In the genomic region with DNA sequence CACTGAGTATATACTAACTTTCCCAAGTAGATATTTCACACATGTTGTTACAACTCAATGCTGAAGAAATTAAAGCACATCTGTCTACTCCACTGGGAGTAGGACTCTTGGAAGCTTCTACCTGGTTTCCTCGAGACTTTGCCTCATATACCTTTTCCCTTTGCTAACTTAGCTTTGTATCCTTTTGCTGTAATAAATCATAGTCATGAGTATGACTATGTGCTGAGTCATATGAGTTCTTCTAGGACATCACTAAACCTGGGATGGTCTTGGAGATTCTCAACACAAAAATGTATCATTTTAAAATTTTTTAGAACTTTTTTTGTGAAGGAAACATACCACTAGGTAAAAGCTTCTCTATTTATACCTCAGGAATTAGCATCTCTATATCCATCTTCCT, we compare ENCODE assay signal across 22 cellular contexts. TPM values are rescaled to one million over a fixed set of nuclear protein-coding genes. Genes with fewer than 3 reads are reported as not detected.
DNase-seq lines count a peak whose midpoint lies in the region; TF ChIP-seq lines count a peak whose summit lies in the region.
"Had no signal": no experiment of that assay in that cellular context is flagged by ENCODE, and none has a peak within 500 bp of the region (broad histone marks: within the 10 kb centered on the region; RNA-seq: fewer than 3 reads in every experiment).

No MANE protein-coding gene starts in this region.

- H3K9ac ChIP-seq in skeletal muscle satellite cell (ENCODE audit: low read depth, low read length), result no peak overlapping the region
- H3K9ac ChIP-seq: neural progenitor cell had no signal

- H3K4me1 Mint-ChIP-seq in HFFc6 (ENCODE audit: low read depth), result peaks cover 21% of the 10 kb centered on the region
- H3K4me1 Mint-ChIP-seq: activated CD4-positive, alpha-beta T cell treated with anti-CD3 and anti-CD28 coated beads, Interleukin-2, amount 10 ng/mL, durations not matched to agents 24 days and 14 days; activated naive CD8-positive, alpha-beta T cell treated with anti-CD3 and anti-CD28 coated beads for 36 hours; activated T-helper 17 cell treated with anti-CD3 and anti-CD28 coated beads, Interleukin-2, amount 50 U/mL, for 72 hours; neural progenitor cell; stimulated activated naive CD8-positive, alpha-beta T cell treated with anti-CD3 and anti-CD28 coated beads, Interleukin-15, amount 100 ng/mL, for 72 hours had no signal

- H3K4me1 ChIP-seq in skeletal muscle satellite cell (ENCODE audit: control insufficient read depth, insufficient read depth, low read length), result peaks cover 19% of the 10 kb centered on the region
- no peaks in the 10 kb centered on the region for H3K4me1 ChIP-seq in spleen
- H3K4me1 ChIP-seq: body of pancreas, colonic mucosa, neural progenitor cell, psoas muscle, tibial nerve had no signal

- TF ChIP-seq POLR2A in spleen (IDR thresholded peaks at IDR 0.05), result no peak

- no peak overlapping the region for H3K4me3 ChIP-seq in skeletal muscle satellite cell (ENCODE audit: low read length)
- H3K4me3 ChIP-seq in spleen, result no peak overlapping the region
- H3K4me3 ChIP-seq: body of pancreas, colonic mucosa, neural progenitor cell, psoas muscle, smooth muscle cell, tibial nerve had no signal

- no peaks in the 10 kb centered on the region for H3K9me3 ChIP-seq in skeletal muscle satellite cell (replicated peaks; ENCODE audit: low read length)
- H3K9me3 ChIP-seq in spleen, result no peaks in the 10 kb centered on the region
- H3K9me3 ChIP-seq: body of pancreas, colonic mucosa, psoas muscle, tibial nerve had no signal

- no peaks in the 10 kb centered on the region for H3K27me3 Mint-ChIP-seq in HFFc6 (ENCODE audit: insufficient read depth)
- H3K27me3 Mint-ChIP-seq: activated CD4-positive, alpha-beta T cell treated with anti-CD3 and anti-CD28 coated beads, Interleukin-2, amount 10 ng/mL, durations not matched to agents 24 days and 14 days; activated naive CD8-positive, alpha-beta T cell treated with anti-CD3 and anti-CD28 coated beads for 36 hours; activated T-helper 17 cell treated with anti-CD3 and anti-CD28 coated beads, Interleukin-2, amount 50 U/mL, for 72 hours; stimulated activated naive CD8-positive, alpha-beta T cell treated with anti-CD3 and anti-CD28 coated beads, Interleukin-15, amount 100 ng/mL, for 72 hours had no signal

- H3K4me2 ChIP-seq in skeletal muscle satellite cell (ENCODE audit: low read length), result peak overlapping the region; percentile 22
- H3K4me2 ChIP-seq: neural progenitor cell, smooth muscle cell had no signal

- 89 to 97% (median 95%) methylated on average over 1 of the region's 1 CpG for WGBS in spleen, 5 donors

- intact Hi-C loops in spleen (cut with DNase I; ENCODE audit: low total_unique reads), result no loop called here

- DNase-seq in HFFc6 (peak; percentile 44), RPMI7951 (ENCODE audit: low read depth) (peak; percentile 8), epithelial cell of prostate (ENCODE audit: low read depth, low spot score) (peak; percentile 14), SKM-1 (lab: John Stamatoyannopoulos, UW; ENCODE audit: unreplicated experiment) (no peak), spleen (no peak), NCI-H345 (lab: John Stamatoyannopoulos, UW) (no peak)
- DNase-seq: activated CD4-positive, alpha-beta T cell treated with anti-CD3 and anti-CD28 coated beads, Interleukin-2, amount 10 ng/mL, durations not matched to agents 24 days and 14 days; activated naive CD8-positive, alpha-beta T cell treated with anti-CD3 and anti-CD28 coated beads for 36 hours; body of pancreas; colonic mucosa; DND-41; MV-4-11; NCI-H1694 treated with DMSO at 0.1 percent for 48 hours; NCI-H446 treated with DMSO at 0.1 percent for 48 hours; psoas muscle; stimulated activated CD4-positive, alpha-beta T cell treated with anti-CD3 and anti-CD28 coated beads, Interleukin-4, amount 100 ng/mL, for 4 hours; stimulated activated naive CD8-positive, alpha-beta T cell treated with anti-CD3 and anti-CD28 coated beads, Interleukin-15, amount 100 ng/mL, for 72 hours had no signal

- H3K36me3 Mint-ChIP-seq in HFFc6 (ENCODE audit: low read depth), result peaks cover 15% of the 10 kb centered on the region
- H3K36me3 Mint-ChIP-seq: neural progenitor cell had no signal

- H3K27ac ChIP-seq in epithelial cell of prostate (peak overlapping the region; percentile 62), spleen (no peak overlapping the region)
- H3K27ac ChIP-seq: body of pancreas, colonic mucosa, neural progenitor cell, psoas muscle, tibial nerve had no signal

- no peaks in the 10 kb centered on the region for H3K9me3 Mint-ChIP-seq in HFFc6
- H3K9me3 Mint-ChIP-seq: activated CD4-positive, alpha-beta T cell treated with anti-CD3 and anti-CD28 coated beads, Interleukin-2, amount 10 ng/mL, durations not matched to agents 24 days and 14 days; activated naive CD8-positive, alpha-beta T cell treated with anti-CD3 and anti-CD28 coated beads for 36 hours; activated T-helper 17 cell treated with anti-CD3 and anti-CD28 coated beads, Interleukin-2, amount 50 U/mL, for 72 hours; neural progenitor cell; stimulated activated naive CD8-positive, alpha-beta T cell treated with anti-CD3 and anti-CD28 coated beads, Interleukin-15, amount 100 ng/mL, for 72 hours had no signal

- H3K27me3 ChIP-seq in skeletal muscle satellite cell (ENCODE audit: control insufficient read depth, insufficient read depth, low read length), result no peaks in the 10 kb centered on the region
- no peaks in the 10 kb centered on the region for H3K27me3 ChIP-seq in spleen (replicated peaks in 1 of 7)
- H3K27me3 ChIP-seq: body of pancreas, colonic mucosa, neural progenitor cell, tibial nerve had no signal

- H3K4me3 Mint-ChIP-seq in HFFc6, result no peak overlapping the region
- H3K4me3 Mint-ChIP-seq: activated CD4-positive, alpha-beta T cell treated with anti-CD3 and anti-CD28 coated beads, Interleukin-2, amount 10 ng/mL, durations not matched to agents 24 days and 14 days; activated naive CD8-positive, alpha-beta T cell treated with anti-CD3 and anti-CD28 coated beads for 36 hours; activated T-helper 17 cell treated with anti-CD3 and anti-CD28 coated beads, Interleukin-2, amount 50 U/mL, for 72 hours; neural progenitor cell; stimulated activated naive CD8-positive, alpha-beta T cell treated with anti-CD3 and anti-CD28 coated beads, Interleukin-15, amount 100 ng/mL, for 72 hours had no signal

- no peak overlapping the region for H3K27ac Mint-ChIP-seq in HFFc6
- H3K27ac Mint-ChIP-seq: activated CD4-positive, alpha-beta T cell treated with anti-CD3 and anti-CD28 coated beads, Interleukin-2, amount 10 ng/mL, durations not matched to agents 24 days and 14 days; activated naive CD8-positive, alpha-beta T cell treated with anti-CD3 and anti-CD28 coated beads for 36 hours; activated T-helper 17 cell treated with anti-CD3 and anti-CD28 coated beads, Interleukin-2, amount 50 U/mL, for 72 hours; neural progenitor cell; stimulated activated naive CD8-positive, alpha-beta T cell treated with anti-CD3 and anti-CD28 coated beads, Interleukin-15, amount 100 ng/mL, for 72 hours had no signal

- TF ChIP-seq CTCF in HFFc6 (IDR thresholded peaks at IDR 0.05) (no peak), spleen (IDR thresholded peaks at IDR 0.05 in 8 of 11, conservative IDR thresholded peaks at IDR 0.05 in 3 of 11) (no peak)

- peaks cover 7% of the 10 kb centered on the region for H3K36me3 ChIP-seq in skeletal muscle satellite cell (ENCODE audit: insufficient read depth, low read length)
- peaks cover 0 to 90% (median 20%) of the 10 kb centered on the region in 6 donors for H3K36me3 ChIP-seq in spleen
- H3K36me3 ChIP-seq: colonic mucosa, neural progenitor cell had no signal

RNA-seq across cellular contexts. Expression of gene ABCA5, which starts 39.8 kb away (rescaled TPM):
- 1 to 10 TPM; 4.7 to 8.5 (median 5.3) TPM for total RNA-seq in HFFc6 (2021; fragmentation: NEBNext Ultra II Directional; extraction: Animal tissue kit (Norgen Biotek cat#: 25700))
- total RNA-seq in RPMI7951 (2014; rRNA removed; shearing (Covaris generic)), result 4.6 and 7.3 TPM in 2 replicates
- total RNA-seq in skeletal muscle satellite cell (2012; rRNA removed), result 6.8 and 8.4 TPM in 2 replicates
- total RNA-seq in spleen, result 10 to 100 TPM; 22.1 to 43.8 (median 26.1) TPM
- 10 to 100 TPM in 2 of 3 donors, 1 to 10 TPM in 1; 9.5 to 16.3 (median 10.9) TPM for polyA plus RNA-seq in spleen

RNA-seq across cellular contexts. Expression of gene ABCA10, which starts 58.5 kb away (rescaled TPM):
- total RNA-seq in HFFc6 (2021; fragmentation: NEBNext Ultra II Directional; extraction: Animal tissue kit (Norgen Biotek cat#: 25700)), result under 1 TPM in 3 of 6 experiments, not detected in 3; 0.03 to 0.17 (median 0.07) TPM
- 0.12 TPM in 1 of 2 replicates, not detected in the other for total RNA-seq in RPMI7951 (2014; rRNA removed; shearing (Covaris generic))
- total RNA-seq in skeletal muscle satellite cell (2012; rRNA removed), result 0.22 and 0.25 TPM in 2 replicates
- 1 to 10 TPM; 1.5 to 4.9 (median 2.1) TPM for total RNA-seq in spleen
- polyA plus RNA-seq in spleen, result 1 to 10 TPM; 2.4 to 4.1 (median 2.5) TPM
- total RNA-seq: smooth muscle cell had no signal
- polyA plus RNA-seq: smooth muscle cell had no signal

Comparison
In these comparisons a context has a peak if more than half of its experiments do, and no peak if none do; other contexts are left out.
1. DNase-seq: peak in HFFc6 (single experiment), RPMI7951 (single experiment) and epithelial cell of prostate (single experiment); none in SKM-1 (single experiment), spleen (single experiment) and NCI-H345 (single experiment).